ENCODE assay signal across 1 cellular context in the genomic region with DNA sequence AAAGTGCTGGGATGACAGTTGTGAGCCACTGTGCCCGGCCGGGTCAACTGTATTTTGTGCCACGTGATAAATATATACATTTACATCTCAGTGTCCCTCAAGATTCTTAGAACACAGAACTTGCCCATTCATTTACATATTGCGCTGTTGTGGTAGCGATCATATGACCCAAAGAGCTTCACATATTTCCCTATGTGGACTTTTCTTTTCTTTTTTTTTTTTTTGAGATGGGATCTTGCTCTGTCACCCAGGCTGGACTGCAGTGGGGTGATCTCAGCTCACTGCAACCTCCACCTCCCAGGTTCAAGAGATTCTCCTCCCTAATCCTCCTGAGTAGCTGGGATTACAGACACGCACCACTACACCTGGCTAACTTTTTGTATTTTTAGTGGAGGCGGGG.
TF ChIP-seq lines count a peak whose summit lies in the region.

No MANE protein-coding gene starts in this region.

TF ChIP-seq in K562, 482 proteins besides CTCF, POLR2A, EP300 and RAD21 (continued from another document and continues in another):
- TF ChIP-seq, protein P1, sequence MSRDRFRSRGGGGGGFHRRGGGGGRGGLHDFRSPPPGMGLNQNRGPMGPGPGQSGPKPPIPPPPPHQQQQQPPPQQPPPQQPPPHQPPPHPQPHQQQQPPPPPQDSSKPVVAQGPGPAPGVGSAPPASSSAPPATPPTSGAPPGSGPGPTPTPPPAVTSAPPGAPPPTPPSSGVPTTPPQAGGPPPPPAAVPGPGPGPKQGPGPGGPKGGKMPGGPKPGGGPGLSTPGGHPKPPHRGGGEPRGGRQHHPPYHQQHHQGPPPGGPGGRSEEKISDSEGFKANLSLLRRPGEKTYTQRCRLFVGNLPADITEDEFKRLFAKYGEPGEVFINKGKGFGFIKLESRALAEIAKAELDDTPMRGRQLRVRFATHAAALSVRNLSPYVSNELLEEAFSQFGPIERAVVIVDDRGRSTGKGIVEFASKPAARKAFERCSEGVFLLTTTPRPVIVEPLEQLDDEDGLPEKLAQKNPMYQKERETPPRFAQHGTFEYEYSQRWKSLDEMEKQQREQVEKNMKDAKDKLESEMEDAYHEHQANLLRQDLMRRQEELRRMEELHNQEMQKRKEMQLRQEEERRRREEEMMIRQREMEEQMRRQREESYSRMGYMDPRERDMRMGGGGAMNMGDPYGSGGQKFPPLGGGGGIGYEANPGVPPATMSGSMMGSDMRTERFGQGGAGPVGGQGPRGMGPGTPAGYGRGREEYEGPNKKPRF (IDR thresholded peaks at IDR 0.05; ENCODE audit: low read depth, low read length), result no peak
- TF ChIP-seq OTX1 (CRISPR knock-in tag; IDR thresholded peaks at IDR 0.05) (no peak), TRIM24 (IDR thresholded peaks at IDR 0.05) (peak; percentile 50 to 61; a peak in 3 of 4 replicates), ILF3 (IDR thresholded peaks at IDR 0.05; ENCODE audit: borderline replicate concordance) (no peak), NBN (IDR thresholded peaks at IDR 0.05; ENCODE audit: low read depth) (peak; percentile 17; the same call in 1 of the 2 replicates), NFATC3 (IDR thresholded peaks at IDR 0.05) (no peak), SMARCA4 (IDR thresholded peaks at IDR 0.05) (0 out of 2 replicates have a peak, but pooled peaks have one; percentile 32), YY1 (IDR thresholded peaks at IDR 0.05; ENCODE audit: borderline replicate concordance in 1 of 3, control insufficient read depth in 1 of 3, extremely low read depth in 1 of 3, insufficient read depth in 3 of 3, insufficient read length in 1 of 3, insufficient replicate concordance in 2 of 3, low read depth in 1 of 3, low read length in 2 of 3) (no peak), SMARCE1 (IDR thresholded peaks at IDR 0.05) (0 out of 2 replicates have a peak, but pooled peaks have one; percentile 15), CEBPB (tag; IDR thresholded peaks at IDR 0.05) (no peak), HMG20B (CRISPR knock-in tag; IDR thresholded peaks at IDR 0.05) (no peak), ZNF384 (IDR thresholded peaks at IDR 0.05; ENCODE audit: low read depth, low read length) (peak; percentile 71), SPI1 (IDR thresholded peaks at IDR 0.05; ENCODE audit: borderline replicate concordance, low read depth, low read length) (no peak), ZNF79 (CRISPR knock-in tag; IDR thresholded peaks at IDR 0.05; ENCODE audit: low read depth) (no peak), TOE1 (IDR thresholded peaks at IDR 0.05; ENCODE audit: borderline replicate concordance) (no peak), TOE1 (CRISPR knock-in tag; IDR thresholded peaks at IDR 0.05; ENCODE audit: borderline replicate concordance, low read depth) (no peak), TBL1XR1 (IDR thresholded peaks at IDR 0.05; ENCODE audit: low read length in 2 of 2) (no peak), ZNF197 (CRISPR knock-in tag; IDR thresholded peaks at IDR 0.05; ENCODE audit: low read depth) (no peak), ZNF217 (CRISPR knock-in tag; IDR thresholded peaks at IDR 0.05) (no peak), MTA1 (IDR thresholded peaks at IDR 0.05; ENCODE audit: borderline replicate concordance) (no peak), YBX1 (IDR thresholded peaks at IDR 0.05) (no peak), PML (IDR thresholded peaks at IDR 0.05; ENCODE audit: low read length) (no peak), FOXJ2 (tag; IDR thresholded peaks at IDR 0.05) (no peak), ZNF75A (CRISPR knock-in tag; IDR thresholded peaks at IDR 0.05) (no peak), ZNF316 (IDR thresholded peaks at IDR 0.05) (no peak), ZNF347 (CRISPR knock-in tag; IDR thresholded peaks at IDR 0.05; ENCODE audit: low read depth) (no peak)
- TF ChIP-seq, protein P2, sequence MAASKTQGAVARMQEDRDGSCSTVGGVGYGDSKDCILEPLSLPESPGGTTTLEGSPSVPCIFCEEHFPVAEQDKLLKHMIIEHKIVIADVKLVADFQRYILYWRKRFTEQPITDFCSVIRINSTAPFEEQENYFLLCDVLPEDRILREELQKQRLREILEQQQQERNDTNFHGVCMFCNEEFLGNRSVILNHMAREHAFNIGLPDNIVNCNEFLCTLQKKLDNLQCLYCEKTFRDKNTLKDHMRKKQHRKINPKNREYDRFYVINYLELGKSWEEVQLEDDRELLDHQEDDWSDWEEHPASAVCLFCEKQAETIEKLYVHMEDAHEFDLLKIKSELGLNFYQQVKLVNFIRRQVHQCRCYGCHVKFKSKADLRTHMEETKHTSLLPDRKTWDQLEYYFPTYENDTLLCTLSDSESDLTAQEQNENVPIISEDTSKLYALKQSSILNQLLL (CRISPR knock-in tag; IDR thresholded peaks at IDR 0.05; ENCODE audit: borderline replicate concordance), result no peak
- TF ChIP-seq, protein P3, sequence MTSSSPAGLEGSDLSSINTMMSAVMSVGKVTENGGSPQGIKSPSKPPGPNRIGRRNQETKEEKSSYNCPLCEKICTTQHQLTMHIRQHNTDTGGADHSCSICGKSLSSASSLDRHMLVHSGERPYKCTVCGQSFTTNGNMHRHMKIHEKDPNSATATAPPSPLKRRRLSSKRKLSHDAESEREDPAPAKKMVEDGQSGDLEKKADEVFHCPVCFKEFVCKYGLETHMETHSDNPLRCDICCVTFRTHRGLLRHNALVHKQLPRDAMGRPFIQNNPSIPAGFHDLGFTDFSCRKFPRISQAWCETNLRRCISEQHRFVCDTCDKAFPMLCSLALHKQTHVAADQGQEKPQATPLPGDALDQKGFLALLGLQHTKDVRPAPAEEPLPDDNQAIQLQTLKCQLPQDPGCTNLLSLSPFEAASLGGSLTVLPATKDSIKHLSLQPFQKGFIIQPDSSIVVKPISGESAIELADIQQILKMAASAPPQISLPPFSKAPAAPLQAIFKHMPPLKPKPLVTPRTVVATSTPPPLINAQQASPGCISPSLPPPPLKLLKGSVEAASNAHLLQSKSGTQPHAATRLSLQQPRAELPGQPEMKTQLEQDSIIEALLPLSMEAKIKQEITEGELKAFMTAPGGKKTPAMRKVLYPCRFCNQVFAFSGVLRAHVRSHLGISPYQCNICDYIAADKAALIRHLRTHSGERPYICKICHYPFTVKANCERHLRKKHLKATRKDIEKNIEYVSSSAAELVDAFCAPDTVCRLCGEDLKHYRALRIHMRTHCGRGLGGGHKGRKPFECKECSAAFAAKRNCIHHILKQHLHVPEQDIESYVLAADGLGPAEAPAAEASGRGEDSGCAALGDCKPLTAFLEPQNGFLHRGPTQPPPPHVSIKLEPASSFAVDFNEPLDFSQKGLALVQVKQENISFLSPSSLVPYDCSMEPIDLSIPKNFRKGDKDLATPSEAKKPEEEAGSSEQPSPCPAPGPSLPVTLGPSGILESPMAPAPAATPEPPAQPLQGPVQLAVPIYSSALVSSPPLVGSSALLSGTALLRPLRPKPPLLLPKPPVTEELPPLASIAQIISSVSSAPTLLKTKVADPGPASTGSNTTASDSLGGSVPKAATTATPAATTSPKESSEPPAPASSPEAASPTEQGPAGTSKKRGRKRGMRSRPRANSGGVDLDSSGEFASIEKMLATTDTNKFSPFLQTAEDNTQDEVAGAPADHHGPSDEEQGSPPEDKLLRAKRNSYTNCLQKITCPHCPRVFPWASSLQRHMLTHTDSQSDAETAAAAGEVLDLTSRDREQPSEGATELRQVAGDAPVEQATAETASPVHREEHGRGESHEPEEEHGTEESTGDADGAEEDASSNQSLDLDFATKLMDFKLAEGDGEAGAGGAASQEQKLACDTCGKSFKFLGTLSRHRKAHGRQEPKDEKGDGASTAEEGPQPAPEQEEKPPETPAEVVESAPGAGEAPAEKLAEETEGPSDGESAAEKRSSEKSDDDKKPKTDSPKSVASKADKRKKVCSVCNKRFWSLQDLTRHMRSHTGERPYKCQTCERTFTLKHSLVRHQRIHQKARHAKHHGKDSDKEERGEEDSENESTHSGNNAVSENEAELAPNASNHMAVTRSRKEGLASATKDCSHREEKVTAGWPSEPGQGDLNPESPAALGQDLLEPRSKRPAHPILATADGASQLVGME (CRISPR knock-in tag; IDR thresholded peaks at IDR 0.05), result no peak
- TF ChIP-seq, protein P4, sequence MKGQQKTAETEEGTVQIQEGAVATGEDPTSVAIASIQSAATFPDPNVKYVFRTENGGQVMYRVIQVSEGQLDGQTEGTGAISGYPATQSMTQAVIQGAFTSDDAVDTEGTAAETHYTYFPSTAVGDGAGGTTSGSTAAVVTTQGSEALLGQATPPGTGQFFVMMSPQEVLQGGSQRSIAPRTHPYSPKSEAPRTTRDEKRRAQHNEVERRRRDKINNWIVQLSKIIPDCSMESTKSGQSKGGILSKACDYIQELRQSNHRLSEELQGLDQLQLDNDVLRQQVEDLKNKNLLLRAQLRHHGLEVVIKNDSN (CRISPR knock-in tag; IDR thresholded peaks at IDR 0.05), result no peak
- TF ChIP-seq, protein P5, sequence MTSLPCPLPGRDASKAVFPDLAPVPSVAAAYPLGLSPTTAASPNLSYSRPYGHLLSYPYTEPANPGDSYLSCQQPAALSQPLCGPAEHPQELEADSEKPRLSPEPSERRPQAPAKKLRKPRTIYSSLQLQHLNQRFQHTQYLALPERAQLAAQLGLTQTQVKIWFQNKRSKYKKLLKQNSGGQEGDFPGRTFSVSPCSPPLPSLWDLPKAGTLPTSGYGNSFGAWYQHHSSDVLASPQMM (CRISPR knock-in tag; IDR thresholded peaks at IDR 0.05), result no peak
- TF ChIP-seq, protein P6, sequence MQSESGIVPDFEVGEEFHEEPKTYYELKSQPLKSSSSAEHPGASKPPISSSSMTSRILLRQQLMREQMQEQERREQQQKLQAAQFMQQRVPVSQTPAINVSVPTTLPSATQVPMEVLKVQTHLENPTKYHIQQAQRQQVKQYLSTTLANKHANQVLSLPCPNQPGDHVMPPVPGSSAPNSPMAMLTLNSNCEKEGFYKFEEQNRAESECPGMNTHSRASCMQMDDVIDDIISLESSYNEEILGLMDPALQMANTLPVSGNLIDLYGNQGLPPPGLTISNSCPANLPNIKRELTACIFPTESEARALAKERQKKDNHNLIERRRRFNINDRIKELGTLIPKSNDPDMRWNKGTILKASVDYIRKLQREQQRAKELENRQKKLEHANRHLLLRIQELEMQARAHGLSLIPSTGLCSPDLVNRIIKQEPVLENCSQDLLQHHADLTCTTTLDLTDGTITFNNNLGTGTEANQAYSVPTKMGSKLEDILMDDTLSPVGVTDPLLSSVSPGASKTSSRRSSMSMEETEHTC (IDR thresholded peaks at IDR 0.05), result no peak
- TF ChIP-seq, protein P7, sequence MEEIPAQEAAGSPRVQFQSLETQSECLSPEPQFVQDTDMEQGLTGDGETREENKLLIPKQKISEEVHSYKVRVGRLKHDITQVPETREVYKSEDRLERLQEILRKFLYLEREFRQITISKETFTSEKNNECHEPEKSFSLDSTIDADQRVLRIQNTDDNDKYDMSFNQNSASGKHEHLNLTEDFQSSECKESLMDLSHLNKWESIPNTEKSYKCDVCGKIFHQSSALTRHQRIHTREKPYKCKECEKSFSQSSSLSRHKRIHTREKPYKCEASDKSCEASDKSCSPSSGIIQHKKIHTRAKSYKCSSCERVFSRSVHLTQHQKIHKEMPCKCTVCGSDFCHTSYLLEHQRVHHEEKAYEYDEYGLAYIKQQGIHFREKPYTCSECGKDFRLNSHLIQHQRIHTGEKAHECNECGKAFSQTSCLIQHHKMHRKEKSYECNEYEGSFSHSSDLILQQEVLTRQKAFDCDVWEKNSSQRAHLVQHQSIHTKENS (CRISPR knock-in tag; IDR thresholded peaks at IDR 0.05), result no peak
- TF ChIP-seq, protein P8, sequence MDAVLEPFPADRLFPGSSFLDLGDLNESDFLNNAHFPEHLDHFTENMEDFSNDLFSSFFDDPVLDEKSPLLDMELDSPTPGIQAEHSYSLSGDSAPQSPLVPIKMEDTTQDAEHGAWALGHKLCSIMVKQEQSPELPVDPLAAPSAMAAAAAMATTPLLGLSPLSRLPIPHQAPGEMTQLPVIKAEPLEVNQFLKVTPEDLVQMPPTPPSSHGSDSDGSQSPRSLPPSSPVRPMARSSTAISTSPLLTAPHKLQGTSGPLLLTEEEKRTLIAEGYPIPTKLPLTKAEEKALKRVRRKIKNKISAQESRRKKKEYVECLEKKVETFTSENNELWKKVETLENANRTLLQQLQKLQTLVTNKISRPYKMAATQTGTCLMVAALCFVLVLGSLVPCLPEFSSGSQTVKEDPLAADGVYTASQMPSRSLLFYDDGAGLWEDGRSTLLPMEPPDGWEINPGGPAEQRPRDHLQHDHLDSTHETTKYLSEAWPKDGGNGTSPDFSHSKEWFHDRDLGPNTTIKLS (IDR thresholded peaks at IDR 0.05; ENCODE audit: borderline replicate concordance, low read depth), result no peak
- TF ChIP-seq, protein P9, sequence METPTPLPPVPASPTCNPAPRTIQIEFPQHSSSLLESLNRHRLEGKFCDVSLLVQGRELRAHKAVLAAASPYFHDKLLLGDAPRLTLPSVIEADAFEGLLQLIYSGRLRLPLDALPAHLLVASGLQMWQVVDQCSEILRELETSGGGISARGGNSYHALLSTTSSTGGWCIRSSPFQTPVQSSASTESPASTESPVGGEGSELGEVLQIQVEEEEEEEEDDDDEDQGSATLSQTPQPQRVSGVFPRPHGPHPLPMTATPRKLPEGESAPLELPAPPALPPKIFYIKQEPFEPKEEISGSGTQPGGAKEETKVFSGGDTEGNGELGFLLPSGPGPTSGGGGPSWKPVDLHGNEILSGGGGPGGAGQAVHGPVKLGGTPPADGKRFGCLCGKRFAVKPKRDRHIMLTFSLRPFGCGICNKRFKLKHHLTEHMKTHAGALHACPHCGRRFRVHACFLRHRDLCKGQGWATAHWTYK (CRISPR knock-in tag; IDR thresholded peaks at IDR 0.05), result no peak
- TF ChIP-seq, protein P10, sequence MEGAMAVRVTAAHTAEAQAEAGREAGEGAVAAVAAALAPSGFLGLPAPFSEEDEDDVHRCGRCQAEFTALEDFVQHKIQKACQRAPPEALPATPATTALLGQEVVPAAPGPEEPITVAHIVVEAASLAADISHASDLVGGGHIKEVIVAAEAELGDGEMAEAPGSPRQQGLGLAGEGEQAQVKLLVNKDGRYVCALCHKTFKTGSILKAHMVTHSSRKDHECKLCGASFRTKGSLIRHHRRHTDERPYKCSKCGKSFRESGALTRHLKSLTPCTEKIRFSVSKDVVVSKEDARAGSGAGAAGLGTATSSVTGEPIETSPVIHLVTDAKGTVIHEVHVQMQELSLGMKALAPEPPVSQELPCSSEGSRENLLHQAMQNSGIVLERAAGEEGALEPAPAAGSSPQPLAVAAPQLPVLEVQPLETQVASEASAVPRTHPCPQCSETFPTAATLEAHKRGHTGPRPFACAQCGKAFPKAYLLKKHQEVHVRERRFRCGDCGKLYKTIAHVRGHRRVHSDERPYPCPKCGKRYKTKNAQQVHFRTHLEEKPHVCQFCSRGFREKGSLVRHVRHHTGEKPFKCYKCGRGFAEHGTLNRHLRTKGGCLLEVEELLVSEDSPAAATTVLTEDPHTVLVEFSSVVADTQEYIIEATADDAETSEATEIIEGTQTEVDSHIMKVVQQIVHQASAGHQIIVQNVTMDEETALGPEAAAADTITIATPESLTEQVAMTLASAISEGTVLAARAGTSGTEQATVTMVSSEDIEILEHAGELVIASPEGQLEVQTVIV (CRISPR knock-in tag; IDR thresholded peaks at IDR 0.05; ENCODE audit: borderline replicate concordance), result no peak
- TF ChIP-seq, protein P11, sequence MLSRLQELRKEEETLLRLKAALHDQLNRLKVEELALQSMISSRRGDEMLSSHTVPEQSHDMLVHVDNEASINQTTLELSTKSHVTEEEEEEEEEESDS (CRISPR knock-in tag; IDR thresholded peaks at IDR 0.05), result no peak
